In genomic region chr3:14929310-14930070, GRCh38 we compare ENCODE assay signal across 25 cellular contexts.
"Had no signal": no experiment of that assay in that cellular context is flagged by ENCODE, and none has a peak within 500 bp of the region (broad histone marks: within the 10 kb centered on the region; RNA-seq: fewer than 3 reads in every experiment).

No MANE protein-coding gene starts in this region.

- H3K4me3 Mint-ChIP-seq: T-helper 17 cell had no signal

- H3K9ac ChIP-seq: KMS-11 had no signal

- H3K4me3 ChIP-seq: SJCRH30 had no signal

- H3K4me1 Mint-ChIP-seq: T-helper 17 cell had no signal

- H3K36me3 ChIP-seq: SJCRH30 had no signal

- H3K4me1 ChIP-seq: SJCRH30 had no signal

- DNase-seq: IMR-90, Kasumi-1, NCI-H1092, NCI-H1105 treated with DMSO at 0.1 percent for 48 hours, NCI-H1417 treated with DMSO at 0.1 percent for 48 hours, NCI-H146, NCI-H1694 treated with DMSO at 0.1 percent for 48 hours, NCI-H1930, NCI-H2081, NCI-H2107, NCI-H226, NCI-H446, NCI-H510A, NCI-H524 treated with DMSO at 0.1 percent for 48 hours, NCI-H69, NCI-H774, PC-3, SHP77 treated with DMSO at 0.1 percent for 48 hours, SJCRH30, T-helper 1 cell, T-helper 17 cell had no signal

- H3K27ac ChIP-seq: KMS-11, SJCRH30 had no signal

- H3K4me2 ChIP-seq: KMS-11 had no signal

- H3K27ac Mint-ChIP-seq: T-helper 17 cell had no signal

- H3K9me3 ChIP-seq: SJCRH30 had no signal

- ATAC-seq: Panc1, PC-3, Right ventricle myocardium inferior, SK-N-SH treated with all-trans-retinoic acid at 6 μM for 48 hours, T-helper 17 cell had no signal
